2 cellular contexts compared by ENCODE assay signal in the genomic region with DNA sequence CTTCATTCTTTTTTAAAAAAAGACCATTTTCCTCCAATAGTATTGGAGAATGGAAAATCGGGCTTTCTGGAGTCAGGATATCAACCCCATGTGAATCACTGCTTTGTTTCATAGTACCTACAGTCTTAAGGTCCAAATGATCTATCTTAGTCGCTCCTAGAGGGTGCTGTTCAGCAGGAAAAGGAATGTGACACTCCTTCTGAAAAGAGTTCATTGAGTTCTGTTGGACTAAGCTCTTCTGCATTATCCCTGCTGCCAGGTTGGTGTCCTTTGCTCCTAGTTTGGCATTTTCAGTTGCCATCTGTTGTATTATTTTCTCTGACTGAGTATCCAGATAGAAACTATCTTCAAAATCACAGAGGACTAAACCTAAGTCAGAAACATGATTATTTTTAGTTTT.
TF ChIP-seq lines count a peak whose summit lies in the region.

No MANE protein-coding gene starts in this region.

TF ChIP-seq in SK-N-SH treated with all-trans-retinoic acid at 6 μM for 48 hours, 23 proteins besides CTCF, POLR2A, EP300 and RAD21 (continued from another document):
- TF ChIP-seq PATZ1 (CRISPR knock-in tag; IDR thresholded peaks at IDR 0.05; ENCODE audit: borderline replicate concordance) (no peak), BACH2 (CRISPR knock-in tag; IDR thresholded peaks at IDR 0.05; ENCODE audit: borderline replicate concordance) (no peak), CSDC2 (CRISPR knock-in tag; IDR thresholded peaks at IDR 0.05) (no peak)

TF ChIP-seq in SK-N-SH, 30 proteins besides CTCF, POLR2A, EP300 and RAD21 (continued from another document):
- TF ChIP-seq EZH2phosphoT487 (IDR thresholded peaks at IDR 0.05; ENCODE audit: borderline replicate concordance, low read depth) = no peak
- no peak for TF ChIP-seq FOXM1 (IDR thresholded peaks at IDR 0.05; ENCODE audit: low read depth)
- TF ChIP-seq YY1 (IDR thresholded peaks at IDR 0.05; ENCODE audit: low read depth) = no peak
- TF ChIP-seq RCOR1 (IDR thresholded peaks at IDR 0.05; ENCODE audit: low read length) = no peak
- TF ChIP-seq PBX3 (IDR thresholded peaks at IDR 0.05) = no peak
- TF ChIP-seq IRF3 (IDR thresholded peaks at IDR 0.05; ENCODE audit: low read depth, low read length) = no peak
- no peak for TF ChIP-seq POLR2AphosphoS5 (IDR thresholded peaks at IDR 0.05; ENCODE audit: low read depth, low read length)
- TF ChIP-seq, protein P1, sequence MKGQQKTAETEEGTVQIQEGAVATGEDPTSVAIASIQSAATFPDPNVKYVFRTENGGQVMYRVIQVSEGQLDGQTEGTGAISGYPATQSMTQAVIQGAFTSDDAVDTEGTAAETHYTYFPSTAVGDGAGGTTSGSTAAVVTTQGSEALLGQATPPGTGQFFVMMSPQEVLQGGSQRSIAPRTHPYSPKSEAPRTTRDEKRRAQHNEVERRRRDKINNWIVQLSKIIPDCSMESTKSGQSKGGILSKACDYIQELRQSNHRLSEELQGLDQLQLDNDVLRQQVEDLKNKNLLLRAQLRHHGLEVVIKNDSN (IDR thresholded peaks at IDR 0.05; ENCODE audit: borderline replicate concordance, low read depth) = no peak
- no peak for TF ChIP-seq TCF12 (IDR thresholded peaks at IDR 0.05)
